20 cellular contexts compared by ENCODE assay signal in the genomic region with DNA sequence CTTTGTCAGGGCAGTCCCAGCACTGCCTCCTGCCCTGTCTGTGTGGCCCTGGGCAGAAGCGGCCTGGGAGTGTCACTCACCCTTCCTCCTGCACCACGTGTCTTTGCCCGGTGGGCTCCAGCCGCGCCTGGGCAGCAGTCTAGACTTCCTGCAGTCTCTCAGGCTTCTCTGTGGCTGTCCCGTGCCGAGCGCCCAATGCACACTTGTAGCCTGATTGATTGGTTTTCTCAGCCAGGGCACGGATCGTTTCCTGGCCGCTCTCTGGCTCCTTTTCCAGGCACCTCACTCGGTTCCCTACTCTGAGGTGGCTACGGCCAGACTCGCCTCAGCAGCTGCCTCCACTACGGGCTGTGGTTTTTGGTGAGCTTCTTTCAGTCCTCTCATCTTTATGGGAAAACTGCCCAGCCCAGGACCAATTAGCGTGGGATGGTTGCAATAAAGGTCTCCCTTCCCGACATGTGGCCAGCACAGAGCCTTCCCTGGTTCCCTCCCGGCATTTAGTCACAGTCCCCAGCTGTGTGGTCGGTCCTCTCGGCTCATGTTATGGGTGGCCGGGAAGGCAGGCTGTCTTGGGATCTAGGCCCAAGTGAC.
DNase-seq lines count a peak whose midpoint lies in the region; ATAC-seq and TF ChIP-seq lines count a peak whose summit lies in the region.
"Had no signal": no experiment of that assay in that cellular context is flagged by ENCODE, and none has a peak within 500 bp of the region (broad histone marks: within the 10 kb centered on the region; RNA-seq: fewer than 3 reads in every experiment).

No MANE protein-coding gene starts in this region.

- no peaks in the 10 kb centered on the region for H3K79me2 ChIP-seq in neural progenitor cell (ENCODE audit: low read depth)

- H3K27me3 ChIP-seq in neural progenitor cell (no peaks in the 10 kb centered on the region), Caco-2 (replicated peaks; ENCODE audit: control insufficient read depth, insufficient read depth, low read length) (peaks cover 1% of the 10 kb centered on the region; the same call in 1 of the 2 replicates), prostate gland (replicated peaks; ENCODE audit: insufficient read depth) (no peaks in the 10 kb centered on the region)
- H3K27me3 ChIP-seq in CD8-positive, alpha-beta T cell (ENCODE audit: insufficient read depth, low read length), result no peaks in the 10 kb centered on the region

- H3K4me3 Mint-ChIP-seq in neural progenitor cell (no peak overlapping the region), Caco-2 (ENCODE audit: unreplicated experiment) (no peak overlapping the region), progenitor cell of endocrine pancreas (ENCODE audit: low read depth) (no peak overlapping the region)
- no peak overlapping the region for H3K4me3 Mint-ChIP-seq in CD8-positive, alpha-beta T cell
- H3K4me3 Mint-ChIP-seq: CD14-positive monocyte, H9 had no signal

- no peak for TF ChIP-seq CTCF in neural progenitor cell (IDR thresholded peaks at IDR 0.05)
- no peak for TF ChIP-seq CTCF in Caco-2 (IDR thresholded peaks at IDR 0.05; ENCODE audit: insufficient read depth in 1 of 2, low read depth in 1 of 2, low read length in 1 of 2, severe bottlenecking in 1 of 2, unreplicated experiment in 1 of 2)
- TF ChIP-seq CTCF in prostate gland (IDR thresholded peaks at IDR 0.05), result no peak
- no peak for TF ChIP-seq CTCF in progenitor cell of endocrine pancreas (IDR thresholded peaks at IDR 0.05; ENCODE audit: unreplicated experiment)
- no peak for TF ChIP-seq CTCF in CD8-positive, alpha-beta T cell (IDR thresholded peaks at IDR 0.05)

- no peaks in the 10 kb centered on the region for H3K36me3 ChIP-seq in neural progenitor cell
- H3K36me3 ChIP-seq in Caco-2 (ENCODE audit: control insufficient read depth, insufficient read depth, low read length), result no peaks in the 10 kb centered on the region
- no peaks in the 10 kb centered on the region for H3K36me3 ChIP-seq in prostate gland
- no peaks in the 10 kb centered on the region for H3K36me3 ChIP-seq in CD8-positive, alpha-beta T cell (ENCODE audit: insufficient read depth, low read length)

- H3K9me3 ChIP-seq in neural progenitor cell (ENCODE audit: low read depth), result no peaks in the 10 kb centered on the region
- H3K9me3 ChIP-seq in Caco-2, result no peaks in the 10 kb centered on the region
- H3K9me3 ChIP-seq in prostate gland, result no peaks in the 10 kb centered on the region
- H3K9me3 ChIP-seq in CD8-positive, alpha-beta T cell (ENCODE audit: low read length), result no peaks in the 10 kb centered on the region

- no peak overlapping the region for H3K4me2 ChIP-seq in neural progenitor cell

- DNase-seq in cardiac septum (ENCODE audit: low spot score), result peak; percentile 70
- DNase-seq in Right ventricle myocardium inferior (ENCODE audit: missing footprints), result no peak
- DNase-seq in SW480 (ENCODE audit: low spot score), result peak; percentile 78
- no peak for DNase-seq in neural progenitor cell (ENCODE audit: low spot score)
- no peak for DNase-seq in Caco-2
- no peak for DNase-seq in prostate gland (ENCODE audit: low spot score)
- no peak for DNase-seq in progenitor cell of endocrine pancreas (ENCODE audit: low spot score, unreplicated experiment)
- DNase-seq in CD8-positive, alpha-beta T cell, result no peak
- DNase-seq: DMS79, H9, MM.1S, NCI-H1092, NCI-H1436, NCI-H187 treated with DMSO at 0.1 percent for 48 hours, NCI-H748 treated with DMSO at 0.1 percent for 48 hours, OCI-M1, Right ventricle myocardium superior had no signal

- H3K9ac ChIP-seq in neural progenitor cell, result no peak overlapping the region

- no peak for TF ChIP-seq POLR2A in prostate gland (IDR thresholded peaks at IDR 0.05)

- H3K27me3 Mint-ChIP-seq in neural progenitor cell (ENCODE audit: insufficient read depth, low read depth) (peaks cover 2% of the 10 kb centered on the region), Caco-2 (ENCODE audit: insufficient read depth, unreplicated experiment) (peaks cover 17% of the 10 kb centered on the region), progenitor cell of endocrine pancreas (peaks cover 12% of the 10 kb centered on the region)
- H3K27me3 Mint-ChIP-seq in CD8-positive, alpha-beta T cell (ENCODE audit: low read depth), result peaks cover 8% of the 10 kb centered on the region

- no peak overlapping the region for H2AFZ ChIP-seq in neural progenitor cell (replicated peaks)

- ATAC-seq in Right ventricle myocardium inferior, result no peak
- ATAC-seq in CD8-positive, alpha-beta T cell, result no peak
- ATAC-seq: K562 had no signal

- H3K4me1 Mint-ChIP-seq in neural progenitor cell (peaks cover 14% of the 10 kb centered on the region), Caco-2 (ENCODE audit: low read depth, unreplicated experiment) (peaks cover 6% of the 10 kb centered on the region), progenitor cell of endocrine pancreas (ENCODE audit: low read depth) (peaks cover 2% of the 10 kb centered on the region)
- H3K4me1 Mint-ChIP-seq in CD8-positive, alpha-beta T cell (ENCODE audit: low read depth), result peaks cover 8% of the 10 kb centered on the region

- H3F3A ChIP-seq in neural progenitor cell (ENCODE audit: low read depth), result no peaks in the 10 kb centered on the region

- H3K4me1 ChIP-seq in neural progenitor cell (peaks cover 5% of the 10 kb centered on the region), Caco-2 (no peaks in the 10 kb centered on the region), prostate gland (replicated peaks) (no peaks in the 10 kb centered on the region)
- H3K4me1 ChIP-seq in CD8-positive, alpha-beta T cell (ENCODE audit: insufficient read depth, low read length), result no peaks in the 10 kb centered on the region

- no peaks in the 10 kb centered on the region for H4K20me1 ChIP-seq in neural progenitor cell (ENCODE audit: low read depth)

- no TSS peak for BruUV-seq in Caco-2 (replicated peaks; lab: Mats Ljungman, UMichigan)

- WGBS in prostate gland, result 88% methylated on average over 21 of the region's 21 CpGs

- intact Hi-C loops in cardiac septum (cut with DNase I) (no loop called here), Right ventricle myocardium inferior (cut with DNase I) (no loop called here), Caco-2 (cut with micrococcal nuclease; ENCODE audit: unreplicated experiment) (no loop called here), prostate gland (cut with DNase I) (no loop called here)
- intact Hi-C loops in CD8-positive, alpha-beta T cell (cut with DNase I, micrococcal nuclease), result no loop called here

- H3K36me3 Mint-ChIP-seq in neural progenitor cell (no peaks in the 10 kb centered on the region), Caco-2 (ENCODE audit: insufficient read depth, unreplicated experiment) (no peaks in the 10 kb centered on the region), progenitor cell of endocrine pancreas (ENCODE audit: insufficient read depth) (no peaks in the 10 kb centered on the region)
- H3K36me3 Mint-ChIP-seq in CD8-positive, alpha-beta T cell, result no peaks in the 10 kb centered on the region
- H3K36me3 Mint-ChIP-seq: CD14-positive monocyte had no signal

- H3K9me3 Mint-ChIP-seq in neural progenitor cell (no peaks in the 10 kb centered on the region), Caco-2 (ENCODE audit: unreplicated experiment) (no peaks in the 10 kb centered on the region), progenitor cell of endocrine pancreas (ENCODE audit: low read depth) (no peaks in the 10 kb centered on the region)
- H3K9me3 Mint-ChIP-seq in CD8-positive, alpha-beta T cell, result no peaks in the 10 kb centered on the region
- H3K9me3 Mint-ChIP-seq: CD14-positive monocyte, H9 had no signal

- H3K27ac ChIP-seq in neural progenitor cell (no peak overlapping the region), prostate gland (no peak overlapping the region)
- H3K27ac ChIP-seq in CD8-positive, alpha-beta T cell (ENCODE audit: low read depth, low read length), result no peak overlapping the region
- H3K27ac ChIP-seq: 22Rv1 had no signal

- CTCF ChIA-PET in Caco-2 (lab: Charles Lee), result no interaction called here
- CTCF ChIA-PET in CD8-positive, alpha-beta T cell (lab: Charles Lee), result no interaction called here

- H3K4me3 ChIP-seq in neural progenitor cell (no peak overlapping the region), Caco-2 (ENCODE audit: low read depth, low read length) (no peak overlapping the region), prostate gland (no peak overlapping the region)
- no peak overlapping the region for H3K4me3 ChIP-seq in CD8-positive, alpha-beta T cell (ENCODE audit: low read depth, low read length)
- H3K4me3 ChIP-seq: K562 had no signal

- H3K27ac Mint-ChIP-seq in neural progenitor cell (peak overlapping the region; percentile 42), Caco-2 (ENCODE audit: unreplicated experiment) (no peak overlapping the region), progenitor cell of endocrine pancreas (no peak overlapping the region)
- no peak overlapping the region for H3K27ac Mint-ChIP-seq in CD8-positive, alpha-beta T cell
- H3K27ac Mint-ChIP-seq: CD14-positive monocyte, H9 had no signal

- POLR2A ChIA-PET in Caco-2 (lab: Charles Lee), result no interaction called here
- POLR2A ChIA-PET in CD8-positive, alpha-beta T cell (lab: Charles Lee), result no interaction called here

Comparison
In these comparisons a context has a peak if more than half of its experiments do, and no peak if none do; other contexts are left out.
1. DNase-seq: peak in cardiac septum (single experiment) and SW480 (single experiment); none in Right ventricle myocardium inferior (single experiment), neural progenitor cell (single experiment), Caco-2 (0 of 2), prostate gland (single experiment), progenitor cell of endocrine pancreas (single experiment) and CD8-positive, alpha-beta T cell (0 of 7).